ENCODE assay signal across 30 cellular contexts in the genomic region with DNA sequence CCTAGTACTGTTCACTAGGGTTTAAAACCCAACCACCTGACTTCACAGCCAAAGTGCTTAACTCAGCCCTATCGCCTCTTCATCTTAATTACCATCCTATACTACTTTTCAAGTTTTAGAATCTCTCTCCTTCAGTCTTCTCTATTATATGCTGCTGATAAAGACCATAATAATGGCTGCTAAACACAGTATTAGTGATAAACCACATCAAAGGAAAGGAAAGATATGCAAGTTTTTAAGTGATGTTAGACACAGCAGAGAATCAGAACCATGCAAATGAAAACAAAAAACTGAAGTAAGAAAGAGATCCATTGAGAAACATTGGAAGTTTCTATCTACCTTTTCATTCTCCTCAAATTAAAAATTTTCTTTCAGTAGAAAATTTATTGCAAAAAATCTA.
DNase-seq lines count a peak whose midpoint lies in the region; ATAC-seq, FAIRE-seq and TF ChIP-seq lines count a peak whose summit lies in the region.
"Had no signal": no experiment of that assay in that cellular context is flagged by ENCODE, and none has a peak within 500 bp of the region (broad histone marks: within the 10 kb centered on the region; RNA-seq: fewer than 3 reads in every experiment).

No MANE protein-coding gene starts in this region.

- H3K4me1 Mint-ChIP-seq in activated T-helper 17 cell treated with anti-CD3 and anti-CD28 coated beads, Interleukin-2, amount 50 U/mL, for 72 hours: no peaks in the 10 kb centered on the region
- H3K4me1 Mint-ChIP-seq: CD14-positive monocyte; CD4-positive, alpha-beta memory T cell had no signal

- H4K20me1 ChIP-seq in GM12878 (ENCODE audit: control insufficient read depth, insufficient read depth): no peaks in the 10 kb centered on the region
- H4K20me1 ChIP-seq: BLaER1; BLaER1 treated with 17β-estradiol and CSF1 and Interleukin-3, amounts not matched to agents 10 nM and 100 nM had no signal

- no peaks in the 10 kb centered on the region for H3K27me3 ChIP-seq in GM12878 (replicated peaks in 1 of 2; ENCODE audit: control insufficient read depth in 2 of 2, insufficient read depth in 2 of 2, low read length in 1 of 2)
- H3K27me3 ChIP-seq: BE2C; BLaER1; BLaER1 treated with 17β-estradiol and CSF1 and Interleukin-3, amounts not matched to agents 10 nM and 100 nM had no signal

- CTCF ChIA-PET in GM12878 (lab: Yijun Ruan, JAX): interaction anchor here (1.2 kb wide), 1 partner anchor 38 kb away, joined by 4 read pairs; no protein-coding TSS in a partner anchor

- no peak overlapping the region for H3K4me3 Mint-ChIP-seq in activated T-helper 17 cell treated with anti-CD3 and anti-CD28 coated beads, Interleukin-2, amount 50 U/mL, for 72 hours
- H3K4me3 Mint-ChIP-seq: B cell; CD14-positive monocyte; CD4-positive, alpha-beta memory T cell; CD4-positive, alpha-beta T cell; CD4-positive, CD25-positive, alpha-beta regulatory T cell; CD8-positive, alpha-beta memory T cell; CD8-positive, alpha-beta T cell had no signal

- H3K9ac ChIP-seq in GM12878 (ENCODE audit: control insufficient read depth, insufficient read depth, low read length): no peak overlapping the region
- H3K9ac ChIP-seq: BLaER1; BLaER1 treated with 17β-estradiol and CSF1 and Interleukin-3, amounts not matched to agents 10 nM and 100 nM had no signal

- H3K4me2 ChIP-seq in GM12878 (ENCODE audit: control insufficient read depth, insufficient read depth): no peak overlapping the region
- H3K4me2 ChIP-seq: A549; BLaER1; BLaER1 treated with 17β-estradiol and CSF1 and Interleukin-3, amounts not matched to agents 10 nM and 100 nM had no signal

- H3K36me3 ChIP-seq in GM12878 (ENCODE audit: control insufficient read depth in 2 of 2, insufficient read depth in 2 of 2, low read length in 1 of 2): no peaks in the 10 kb centered on the region
- H3K36me3 ChIP-seq: BE2C, BLaER1 had no signal

- TF ChIP-seq CTCF in GM12878 (IDR thresholded peaks at IDR 0.05 in 2 of 3, conservative IDR thresholded peaks at IDR 0.05 in 1 of 3; ENCODE audit: control insufficient read depth in 2 of 3, extremely low read depth in 1 of 3, insufficient read depth in 1 of 3, low read depth in 3 of 3, low read length in 3 of 3): no peak

- no peak overlapping the region for H3K4me3 ChIP-seq in GM12878
- H3K4me3 ChIP-seq: A549; BLaER1; BLaER1 treated with 17β-estradiol and CSF1 and Interleukin-3, amounts not matched to agents 10 nM and 100 nM had no signal

- peak; percentile 19; the same call in 2 of the 3 replicates for ATAC-seq in GM12878
- ATAC-seq in activated T-helper 17 cell treated with anti-CD3 and anti-CD28 coated beads, Interleukin-2, amount 50 U/mL, for 72 hours (replicated peaks): no peak
- ATAC-seq: A549; CD8-positive, alpha-beta T cell had no signal

- RAD21 ChIA-PET in GM12878 (lab: Charles Lee; ENCODE audit: unreplicated experiment): no interaction called here

- BruUV-seq in GM12878 (replicated peaks; lab: Mats Ljungman, UMichigan): no TSS peak

- no peaks in the 10 kb centered on the region for H3K27me3 Mint-ChIP-seq in activated T-helper 17 cell treated with anti-CD3 and anti-CD28 coated beads, Interleukin-2, amount 50 U/mL, for 72 hours
- H3K27me3 Mint-ChIP-seq: B cell; CD4-positive, alpha-beta memory T cell; CD4-positive, alpha-beta T cell; CD4-positive, CD25-positive, alpha-beta regulatory T cell; CD8-positive, alpha-beta memory T cell had no signal

- no peak for TF ChIP-seq RAD21 in GM12878 (IDR thresholded peaks at IDR 0.05; ENCODE audit: insufficient read depth, low read depth, low read length)

- WGBS in GM12878 (ENCODE audit: insufficient coverage, insufficient replicate concordance, low lambda C conversion rate, missing lambda C conversion rate): 95% methylated on average over 1 of the region's 1 CpG

- H2AFZ ChIP-seq in GM12878 (ENCODE audit: control insufficient read depth, low read depth, low read length): no peak overlapping the region

- peaks cover 12% of the 10 kb centered on the region for H3K4me1 ChIP-seq in GM12878 (ENCODE audit: control insufficient read depth, insufficient read depth, low read length)
- H3K4me1 ChIP-seq: A549, Caco-2 had no signal

- no peak for FAIRE-seq in GM12878 (lab: Jason Lieb, UNC)
- FAIRE-seq: A549, D721Med had no signal

- DNase-seq in GM12878 (ENCODE audit: low read depth, low spot score): no peak
- DNase-seq: 8988T; ACHN; AML-193; BE2C; C1 segment of cervical spinal cord; Caco-2; Calu3; CD4-positive, alpha-beta memory T cell; CD4-positive, alpha-beta T cell; CD4-positive, CD25-positive, alpha-beta regulatory T cell; CD8-positive, alpha-beta memory T cell; CD8-positive, alpha-beta T cell; COR-L47; DMS 273 treated with DMSO at 0.1 percent for 48 hours; DMS153; DMS53; DMS79; DMS79 treated with DMSO at 0.1 percent for 48 hours; DND-41; EL had no signal

- no peak for TF ChIP-seq POLR2A in GM12878 (IDR thresholded peaks at IDR 0.05; ENCODE audit: low read depth, low read length)

- no peak overlapping the region for H3K27ac ChIP-seq in GM12878 (ENCODE audit: control insufficient read depth, insufficient read depth)
- H3K27ac ChIP-seq: 22Rv1; A549; BLaER1; BLaER1 treated with 17β-estradiol and CSF1 and Interleukin-3, amounts not matched to agents 10 nM and 100 nM; C4-2B had no signal

- SMC1A ChIA-PET in GM12878 (lab: Charles Lee; ENCODE audit: uncharacterized antibody, unreplicated experiment): interaction anchor here (0.7 to 5.8 kb wide), 3 partner anchors 11 to 26 kb away, joined by 3 to 36 read pairs (median 9); no protein-coding TSS in a partner anchor

- no peaks in the 10 kb centered on the region for H3K9me3 Mint-ChIP-seq in activated T-helper 17 cell treated with anti-CD3 and anti-CD28 coated beads, Interleukin-2, amount 50 U/mL, for 72 hours
- H3K9me3 Mint-ChIP-seq: CD14-positive monocyte; CD4-positive, alpha-beta memory T cell; CD4-positive, alpha-beta T cell; CD4-positive, CD25-positive, alpha-beta regulatory T cell; CD8-positive, alpha-beta memory T cell; CD8-positive, alpha-beta T cell had no signal

- intact Hi-C loops in GM12878 (cut with micrococcal nuclease; ENCODE audit: unreplicated experiment): no loop called here

- H3K27ac Mint-ChIP-seq in activated T-helper 17 cell treated with anti-CD3 and anti-CD28 coated beads, Interleukin-2, amount 50 U/mL, for 72 hours: no peak overlapping the region
- H3K27ac Mint-ChIP-seq: B cell; CD14-positive monocyte; CD4-positive, alpha-beta T cell; CD4-positive, CD25-positive, alpha-beta regulatory T cell; CD8-positive, alpha-beta memory T cell; CD8-positive, alpha-beta T cell had no signal

- H3K36me3 Mint-ChIP-seq in activated T-helper 17 cell treated with anti-CD3 and anti-CD28 coated beads, Interleukin-2, amount 50 U/mL, for 72 hours (ENCODE audit: low read depth): no peaks in the 10 kb centered on the region
- H3K36me3 Mint-ChIP-seq: CD14-positive monocyte; CD4-positive, alpha-beta memory T cell; CD8-positive, alpha-beta memory T cell; CD8-positive, alpha-beta T cell had no signal

- in situ Hi-C loops in GM12878 (cut with MboI): no loop called here

- H3K79me2 ChIP-seq in GM12878 (ENCODE audit: control insufficient read depth, insufficient read depth, low read length): no peaks in the 10 kb centered on the region

- no peaks in the 10 kb centered on the region for H3K9me3 ChIP-seq in GM12878 (replicated peaks; ENCODE audit: control insufficient read depth, insufficient read depth, low read length)
- H3K9me3 ChIP-seq: A549; BE2C; BLaER1; BLaER1 treated with 17β-estradiol and CSF1 and Interleukin-3, amounts not matched to agents 10 nM and 100 nM; Caco-2 had no signal

- POLR2A ChIA-PET in GM12878 (lab: Charles Lee): no interaction called here

- no peak for TF ChIP-seq EP300 in GM12878 (IDR thresholded peaks at IDR 0.05; ENCODE audit: borderline replicate concordance in 1 of 2, control insufficient read depth in 1 of 2, low read depth in 2 of 2, low read length in 2 of 2)

TF ChIP-seq in GM12878, 131 proteins besides CTCF, POLR2A, EP300 and RAD21 (continues in another document):
- TF ChIP-seq HSF1 (IDR thresholded peaks at IDR 0.05; ENCODE audit: low read depth, low read length) (no peak), ETV6 (conservative IDR thresholded peaks at IDR 0.05 in 1 of 2, IDR thresholded peaks at IDR 0.05 in 1 of 2; ENCODE audit: borderline replicate concordance in 1 of 2, low read depth in 1 of 2) (no peak), ZNF384 (IDR thresholded peaks at IDR 0.05; ENCODE audit: borderline replicate concordance, low read depth, low read length) (no peak), EED (IDR thresholded peaks at IDR 0.05; ENCODE audit: low read depth) (no peak), PAX5 (IDR thresholded peaks at IDR 0.05; ENCODE audit: borderline replicate concordance, low read depth, low read length) (no peak), ZNF217 (IDR thresholded peaks at IDR 0.05) (no peak), ZBED1 (IDR thresholded peaks at IDR 0.05; ENCODE audit: borderline replicate concordance) (no peak)
- TF ChIP-seq, protein P1, sequence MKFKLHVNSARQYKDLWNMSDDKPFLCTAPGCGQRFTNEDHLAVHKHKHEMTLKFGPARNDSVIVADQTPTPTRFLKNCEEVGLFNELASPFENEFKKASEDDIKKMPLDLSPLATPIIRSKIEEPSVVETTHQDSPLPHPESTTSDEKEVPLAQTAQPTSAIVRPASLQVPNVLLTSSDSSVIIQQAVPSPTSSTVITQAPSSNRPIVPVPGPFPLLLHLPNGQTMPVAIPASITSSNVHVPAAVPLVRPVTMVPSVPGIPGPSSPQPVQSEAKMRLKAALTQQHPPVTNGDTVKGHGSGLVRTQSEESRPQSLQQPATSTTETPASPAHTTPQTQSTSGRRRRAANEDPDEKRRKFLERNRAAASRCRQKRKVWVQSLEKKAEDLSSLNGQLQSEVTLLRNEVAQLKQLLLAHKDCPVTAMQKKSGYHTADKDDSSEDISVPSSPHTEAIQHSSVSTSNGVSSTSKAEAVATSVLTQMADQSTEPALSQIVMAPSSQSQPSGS (IDR thresholded peaks at IDR 0.05; ENCODE audit: low read length): no peak
